ENCODE assay signal across 1 cellular context in the genomic region with DNA sequence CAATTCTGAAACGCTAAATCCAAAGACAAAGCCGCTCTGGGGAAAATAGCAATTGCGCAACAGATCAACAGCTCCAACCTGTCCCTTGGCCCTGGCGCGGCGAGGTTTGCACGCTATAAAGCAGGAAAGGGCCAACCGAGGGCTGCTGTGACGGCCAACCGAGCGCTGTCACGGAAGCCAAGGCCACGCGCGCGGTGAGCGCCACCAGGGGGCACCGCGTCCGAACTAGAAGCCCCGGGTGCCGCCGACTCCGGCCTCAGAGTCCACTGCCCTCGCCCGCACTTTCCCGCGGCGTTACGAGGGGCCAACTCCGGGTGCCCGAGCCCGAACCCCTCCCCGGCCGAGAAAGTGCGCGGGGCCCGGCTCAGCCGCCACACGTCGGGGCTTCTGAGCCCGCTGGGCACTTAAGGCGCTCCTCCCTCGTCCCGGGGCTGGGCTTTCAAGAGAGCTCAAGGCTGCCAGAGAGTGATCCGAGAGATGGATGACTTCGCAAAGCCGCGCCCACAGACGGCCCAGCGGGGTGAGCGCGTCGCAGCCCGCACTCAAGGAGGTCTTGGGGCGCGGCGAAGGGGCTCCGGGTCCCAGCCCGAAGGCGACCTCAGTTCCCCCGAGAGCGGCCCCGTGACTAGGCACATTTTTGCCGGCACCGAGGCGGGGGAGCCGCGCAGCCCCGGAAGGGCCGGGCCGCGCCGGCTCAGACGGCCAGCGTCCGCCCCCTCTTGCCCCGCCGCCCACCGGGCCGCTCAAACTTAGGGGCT.
TF ChIP-seq lines count a peak whose summit lies in the region.

No MANE protein-coding gene starts in this region.

TF ChIP-seq in HepG2, 621 proteins besides CTCF, POLR2A, EP300 and RAD21 (continued from another document and continues in another):
- peak; percentile 83; the same call in 1 of the 2 replicates for TF ChIP-seq ZNF550 (CRISPR knock-in tag; IDR thresholded peaks at IDR 0.05; ENCODE audit: borderline replicate concordance)
- peak; percentile 82; the same call in 1 of the 2 replicates for TF ChIP-seq SNAI1 (CRISPR knock-in tag; IDR thresholded peaks at IDR 0.05; ENCODE audit: borderline replicate concordance)
- peak; percentile 72 for TF ChIP-seq DZIP1 (CRISPR knock-in tag; IDR thresholded peaks at IDR 0.05)
- TF ChIP-seq ZNF644 (CRISPR knock-in tag; IDR thresholded peaks at IDR 0.05; ENCODE audit: low read depth) = peak; percentile 85
- TF ChIP-seq CCDC6 (CRISPR knock-in tag; IDR thresholded peaks at IDR 0.05) = peak; percentile 93
- TF ChIP-seq CBFB (CRISPR knock-in tag; IDR thresholded peaks at IDR 0.05) = peak; percentile 96
- peak; percentile 95; the same call in 1 of the 2 replicates for TF ChIP-seq ZNF691 (CRISPR knock-in tag; IDR thresholded peaks at IDR 0.05; ENCODE audit: borderline replicate concordance, low read depth)
- TF ChIP-seq FOXC1 (CRISPR knock-in tag; IDR thresholded peaks at IDR 0.05; ENCODE audit: borderline replicate concordance) = peak; percentile 98
- TF ChIP-seq RFX5 (IDR thresholded peaks at IDR 0.05; ENCODE audit: low read depth, low read length) = peak; percentile 46; the same call in 1 of the 2 replicates
- no peak for TF ChIP-seq ZSCAN30 (CRISPR knock-in tag; IDR thresholded peaks at IDR 0.05)
- TF ChIP-seq, protein P1, sequence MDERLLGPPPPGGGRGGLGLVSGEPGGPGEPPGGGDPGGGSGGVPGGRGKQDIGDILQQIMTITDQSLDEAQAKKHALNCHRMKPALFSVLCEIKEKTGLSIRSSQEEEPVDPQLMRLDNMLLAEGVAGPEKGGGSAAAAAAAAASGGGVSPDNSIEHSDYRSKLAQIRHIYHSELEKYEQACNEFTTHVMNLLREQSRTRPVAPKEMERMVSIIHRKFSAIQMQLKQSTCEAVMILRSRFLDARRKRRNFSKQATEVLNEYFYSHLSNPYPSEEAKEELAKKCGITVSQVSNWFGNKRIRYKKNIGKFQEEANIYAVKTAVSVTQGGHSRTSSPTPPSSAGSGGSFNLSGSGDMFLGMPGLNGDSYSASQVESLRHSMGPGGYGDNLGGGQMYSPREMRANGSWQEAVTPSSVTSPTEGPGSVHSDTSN (CRISPR knock-in tag; IDR thresholded peaks at IDR 0.05) = no peak; the same call in 1 of the 2 replicates
- peak; percentile 96 for TF ChIP-seq POGZ (CRISPR knock-in tag; IDR thresholded peaks at IDR 0.05)
- TF ChIP-seq NCOR1 (IDR thresholded peaks at IDR 0.05; ENCODE audit: borderline replicate concordance, low read length) = peak; percentile 95; the same call in 1 of the 2 replicates
- peak; percentile 59 for TF ChIP-seq NFE2L2 (IDR thresholded peaks at IDR 0.05; ENCODE audit: low read length)
- TF ChIP-seq MZF1 (CRISPR knock-in tag; IDR thresholded peaks at IDR 0.05; ENCODE audit: borderline replicate concordance) = peak; percentile 47; the same call in 1 of the 2 replicates
- peak; percentile 89 for TF ChIP-seq ZMYM2 (CRISPR knock-in tag; IDR thresholded peaks at IDR 0.05)
- TF ChIP-seq, protein P2, sequence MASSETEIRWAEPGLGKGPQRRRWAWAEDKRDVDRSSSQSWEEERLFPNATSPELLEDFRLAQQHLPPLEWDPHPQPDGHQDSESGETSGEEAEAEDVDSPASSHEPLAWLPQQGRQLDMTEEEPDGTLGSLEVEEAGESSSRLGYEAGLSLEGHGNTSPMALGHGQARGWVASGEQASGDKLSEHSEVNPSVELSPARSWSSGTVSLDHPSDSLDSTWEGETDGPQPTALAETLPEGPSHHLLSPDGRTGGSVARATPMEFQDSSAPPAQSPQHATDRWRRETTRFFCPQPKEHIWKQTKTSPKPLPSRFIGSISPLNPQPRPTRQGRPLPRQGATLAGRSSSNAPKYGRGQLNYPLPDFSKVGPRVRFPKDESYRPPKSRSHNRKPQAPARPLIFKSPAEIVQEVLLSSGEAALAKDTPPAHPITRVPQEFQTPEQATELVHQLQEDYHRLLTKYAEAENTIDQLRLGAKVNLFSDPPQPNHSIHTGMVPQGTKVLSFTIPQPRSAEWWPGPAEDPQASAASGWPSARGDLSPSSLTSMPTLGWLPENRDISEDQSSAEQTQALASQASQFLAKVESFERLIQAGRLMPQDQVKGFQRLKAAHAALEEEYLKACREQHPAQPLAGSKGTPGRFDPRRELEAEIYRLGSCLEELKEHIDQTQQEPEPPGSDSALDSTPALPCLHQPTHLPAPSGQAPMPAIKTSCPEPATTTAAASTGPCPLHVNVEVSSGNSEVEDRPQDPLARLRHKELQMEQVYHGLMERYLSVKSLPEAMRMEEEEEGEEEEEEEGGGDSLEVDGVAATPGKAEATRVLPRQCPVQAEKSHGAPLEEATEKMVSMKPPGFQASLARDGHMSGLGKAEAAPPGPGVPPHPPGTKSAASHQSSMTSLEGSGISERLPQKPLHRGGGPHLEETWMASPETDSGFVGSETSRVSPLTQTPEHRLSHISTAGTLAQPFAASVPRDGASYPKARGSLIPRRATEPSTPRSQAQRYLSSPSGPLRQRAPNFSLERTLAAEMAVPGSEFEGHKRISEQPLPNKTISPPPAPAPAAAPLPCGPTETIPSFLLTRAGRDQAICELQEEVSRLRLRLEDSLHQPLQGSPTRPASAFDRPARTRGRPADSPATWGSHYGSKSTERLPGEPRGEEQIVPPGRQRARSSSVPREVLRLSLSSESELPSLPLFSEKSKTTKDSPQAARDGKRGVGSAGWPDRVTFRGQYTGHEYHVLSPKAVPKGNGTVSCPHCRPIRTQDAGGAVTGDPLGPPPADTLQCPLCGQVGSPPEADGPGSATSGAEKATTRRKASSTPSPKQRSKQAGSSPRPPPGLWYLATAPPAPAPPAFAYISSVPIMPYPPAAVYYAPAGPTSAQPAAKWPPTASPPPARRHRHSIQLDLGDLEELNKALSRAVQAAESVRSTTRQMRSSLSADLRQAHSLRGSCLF (CRISPR knock-in tag; IDR thresholded peaks at IDR 0.05; ENCODE audit: borderline replicate concordance) = no peak
- no peak for TF ChIP-seq HOXA7 (CRISPR knock-in tag; IDR thresholded peaks at IDR 0.05)
- peak; percentile 96 for TF ChIP-seq ZNF292 (CRISPR knock-in tag; IDR thresholded peaks at IDR 0.05; ENCODE audit: borderline replicate concordance, low read depth)
- TF ChIP-seq TOPORS (CRISPR knock-in tag; IDR thresholded peaks at IDR 0.05) = peak; percentile 89
- peak; percentile 25; the same call in 1 of the 2 replicates for TF ChIP-seq ZNF232 (CRISPR knock-in tag; IDR thresholded peaks at IDR 0.05; ENCODE audit: borderline replicate concordance)
- no peak for TF ChIP-seq DMTF1 (CRISPR knock-in tag; IDR thresholded peaks at IDR 0.05)
- 0 out of 2 replicates have a peak, but pooled peaks have one; percentile 64 for TF ChIP-seq ZNF7 (CRISPR knock-in tag; IDR thresholded peaks at IDR 0.05)
- peak; percentile 91 for TF ChIP-seq ZNF563 (CRISPR knock-in tag; IDR thresholded peaks at IDR 0.05)
- TF ChIP-seq FLYWCH1 (CRISPR knock-in tag; IDR thresholded peaks at IDR 0.05) = peak; percentile 53; the same call in 1 of the 2 replicates
- TF ChIP-seq MAZ (IDR thresholded peaks at IDR 0.05; ENCODE audit: borderline replicate concordance, low read depth, low read length) = peak; percentile 50; the same call in 1 of the 2 replicates
- TF ChIP-seq MAZ (CRISPR knock-in tag; IDR thresholded peaks at IDR 0.05; ENCODE audit: low read depth) = peak; percentile 85
- TF ChIP-seq ZNF329 (CRISPR knock-in tag; IDR thresholded peaks at IDR 0.05; ENCODE audit: low read depth) = no peak
- peak; percentile 92 for TF ChIP-seq TAF1 (CRISPR knock-in tag; IDR thresholded peaks at IDR 0.05)
- TF ChIP-seq HNF4A (CRISPR knock-in tag; IDR thresholded peaks at IDR 0.05) = peak; percentile 89
- peak; percentile 90; the same call in 1 of the 2 replicates for TF ChIP-seq SMAD1 (CRISPR knock-in tag; IDR thresholded peaks at IDR 0.05; ENCODE audit: borderline replicate concordance, low read depth)
- TF ChIP-seq ZNF670 (CRISPR knock-in tag; IDR thresholded peaks at IDR 0.05; ENCODE audit: borderline replicate concordance) = peak; percentile 91
- TF ChIP-seq SRF (IDR thresholded peaks at IDR 0.05; ENCODE audit: low read depth, low read length) = no peak
- TF ChIP-seq KDM2A (CRISPR knock-in tag; IDR thresholded peaks at IDR 0.05; ENCODE audit: borderline replicate concordance, low read depth) = peak; percentile 99
- peak; percentile 91 for TF ChIP-seq AGO1 (IDR thresholded peaks at IDR 0.05; ENCODE audit: low read depth, low read length, poor library complexity, severe bottlenecking)
- TF ChIP-seq ZBTB3 (CRISPR knock-in tag; IDR thresholded peaks at IDR 0.05; ENCODE audit: borderline replicate concordance, low read depth) = peak; percentile 71; the same call in 1 of the 2 replicates
- TF ChIP-seq ZNF772 (CRISPR knock-in tag; IDR thresholded peaks at IDR 0.05) = peak; percentile 95
- no peak for TF ChIP-seq CENPX (CRISPR knock-in tag; IDR thresholded peaks at IDR 0.05)
- peak; percentile 93 for TF ChIP-seq SPEN (CRISPR knock-in tag; IDR thresholded peaks at IDR 0.05; ENCODE audit: low read depth)
- no peak for TF ChIP-seq TERF1 (CRISPR knock-in tag; IDR thresholded peaks at IDR 0.05)
- TF ChIP-seq ZNF430 (CRISPR knock-in tag; IDR thresholded peaks at IDR 0.05) = peak; percentile 91
- 0 out of 2 replicates have a peak, but pooled peaks have one; percentile 70 for TF ChIP-seq ZNF761 (CRISPR knock-in tag; conservative IDR thresholded peaks at IDR 0.05)
- peak; percentile 87 for TF ChIP-seq MIER2 (CRISPR knock-in tag; IDR thresholded peaks at IDR 0.05)
- TF ChIP-seq ZXDC (CRISPR knock-in tag; IDR thresholded peaks at IDR 0.05) = peak; percentile 92
- peak; percentile 18; the same call in 1 of the 2 replicates for TF ChIP-seq ZBTB21 (CRISPR knock-in tag; IDR thresholded peaks at IDR 0.05)
- peak; percentile 87; the same call in 1 of the 2 replicates for TF ChIP-seq ARID2 (CRISPR knock-in tag; IDR thresholded peaks at IDR 0.05; ENCODE audit: borderline replicate concordance)
